16 cellular contexts compared by ENCODE assay signal in genomic region chr3:31305324-31305723, GRCh38.
"Had no signal": no experiment of that assay in that cellular context is flagged by ENCODE, and none has a peak within 500 bp of the region (broad histone marks: within the 10 kb centered on the region; RNA-seq: fewer than 3 reads in every experiment).

No MANE protein-coding gene starts in this region.

- H3K4me1 Mint-ChIP-seq: central memory CD8-positive, alpha-beta T cell; memory B cell had no signal

- H3K27ac ChIP-seq: gastrocnemius medialis, left lung, thyroid gland, uterus had no signal

- H3K27me3 Mint-ChIP-seq: activated naive CD4-positive, alpha-beta T cell treated with anti-CD3 and anti-CD28 coated beads, Interleukin-2, amount 50 U/mL, for 24 hours; central memory CD8-positive, alpha-beta T cell; natural killer cell treated with Interleukin-12 subunit alpha and Interleukin-12 subunit beta and Interleukin-15 and Interleukin-18, amount 100 ng/mL, for 72 hours had no signal

- H3K27ac Mint-ChIP-seq: activated naive CD4-positive, alpha-beta T cell treated with anti-CD3 and anti-CD28 coated beads, Interleukin-2, amount 50 U/mL, for 24 hours; memory B cell; natural killer cell treated with Interleukin-12 subunit alpha and Interleukin-12 subunit beta and Interleukin-15 and Interleukin-18, amount 100 ng/mL, for 72 hours had no signal

- H3K36me3 ChIP-seq: gastrocnemius medialis, left lung, thyroid gland, uterus had no signal

- H3K27me3 ChIP-seq: gastrocnemius medialis, left lung, thyroid gland, uterus had no signal

- H3K36me3 Mint-ChIP-seq: activated naive CD4-positive, alpha-beta T cell treated with anti-CD3 and anti-CD28 coated beads, Interleukin-2, amount 50 U/mL, for 24 hours; memory B cell; natural killer cell treated with Interleukin-12 subunit alpha and Interleukin-12 subunit beta and Interleukin-15 and Interleukin-18, amount 100 ng/mL, for 72 hours had no signal

- DNase-seq: activated CD4-positive, alpha-beta T cell treated with anti-CD3 and anti-CD28 coated beads, Interleukin-2, amount 50 U/mL, for 1 hour; activated CD4-positive, CD25-positive, alpha-beta regulatory T cell; activated effector memory CD4-positive, alpha-beta T cell treated with Interleukin-2 at 50 U/mL for 16 hours; activated T-cell treated with anti-CD3 and anti-CD28 coated beads, Interleukin-2, amount 50 U/mL, for 1 hour; cortex of kidney; effector CD8-positive, alpha-beta T cell; gastrocnemius medialis; islet precursor cell; left lung; stimulated activated CD4-positive, alpha-beta T cell treated with anti-CD3 and anti-CD28 coated beads, Interleukin-4, amount 100 ng/mL, for 4 hours; thyroid gland; uterus had no signal

- H3K4me3 Mint-ChIP-seq: activated naive CD4-positive, alpha-beta T cell treated with anti-CD3 and anti-CD28 coated beads, Interleukin-2, amount 50 U/mL, for 24 hours; central memory CD8-positive, alpha-beta T cell; memory B cell; natural killer cell treated with Interleukin-12 subunit alpha and Interleukin-12 subunit beta and Interleukin-15 and Interleukin-18, amount 100 ng/mL, for 72 hours had no signal

- H3K4me1 ChIP-seq: gastrocnemius medialis, left lung, thyroid gland, uterus had no signal

- H3K9me3 Mint-ChIP-seq: activated naive CD4-positive, alpha-beta T cell treated with anti-CD3 and anti-CD28 coated beads, Interleukin-2, amount 50 U/mL, for 24 hours; central memory CD8-positive, alpha-beta T cell; memory B cell had no signal

- H3K4me3 ChIP-seq: gastrocnemius medialis, left lung, thyroid gland, uterus had no signal

- H3K9me3 ChIP-seq: gastrocnemius medialis, left lung, thyroid gland, uterus had no signal
